1 cellular context compared by ENCODE assay signal in genomic region chr11:62611705-62612365, GRCh38.
A peak's percentile ranks its signal among the peaks of the same experiment; 100 is the strongest.
TF ChIP-seq lines count a peak whose summit lies in the region.

No MANE protein-coding gene starts in this region.

TF ChIP-seq in K562, 482 proteins besides CTCF, POLR2A, EP300 and RAD21 (continues in another document):
- TF ChIP-seq SMARCA4 (IDR thresholded peaks at IDR 0.05) (peak; percentile 65), ARID4B (CRISPR knock-in tag; IDR thresholded peaks at IDR 0.05) (peak; percentile 57), HBP1 (CRISPR knock-in tag; IDR thresholded peaks at IDR 0.05) (peak; percentile 30; the same call in 1 of the 2 replicates), GABPB1 (CRISPR knock-in tag; IDR thresholded peaks at IDR 0.05) (peak; percentile 11; the same call in 1 of the 2 replicates), FOXO4 (CRISPR knock-in tag; IDR thresholded peaks at IDR 0.05) (no peak), TRIM24 (IDR thresholded peaks at IDR 0.05) (peak in 1 of 2 experiments; percentile 31; a peak in 1 of 4 replicates), MTA1 (IDR thresholded peaks at IDR 0.05; ENCODE audit: borderline replicate concordance) (peak; percentile 58; the same call in 1 of the 2 replicates), ZNF717 (CRISPR knock-in tag; IDR thresholded peaks at IDR 0.05) (no peak), NBN (IDR thresholded peaks at IDR 0.05; ENCODE audit: low read depth) (peak; percentile 60; the same call in 1 of the 2 replicates), ZBTB7A (IDR thresholded peaks at IDR 0.05; ENCODE audit: borderline replicate concordance, control insufficient read depth, low read depth, low read length) (peak; percentile 60; the same call in 1 of the 2 replicates), RBM25 (IDR thresholded peaks at IDR 0.05; ENCODE audit: low read depth, low read length, severe bottlenecking) (peak; percentile 57), HDAC2 (IDR thresholded peaks at IDR 0.05) (peak; percentile 91), SUPT5H (IDR thresholded peaks at IDR 0.05) (peak; percentile 65; the same call in 1 of the 2 replicates), CREB3L1 (IDR thresholded peaks at IDR 0.05; ENCODE audit: borderline replicate concordance, low read depth) (0 out of 2 replicates have a peak, but pooled peaks have one; percentile 15), RBBP5 (IDR thresholded peaks at IDR 0.05; ENCODE audit: borderline replicate concordance, insufficient read depth, low read length, poor library complexity, severe bottlenecking) (peak; percentile 1), FUS (optimal IDR thresholded peaks at IDR 0.05; ENCODE audit: low read depth, low read length) (no peak), BRD4 (IDR thresholded peaks at IDR 0.05) (no peak), MYC (IDR thresholded peaks at IDR 0.05; ENCODE audit: low read depth, low read length) (peak; percentile 73; the same call in 1 of the 2 replicates), MYC (CRISPR knock-in tag; IDR thresholded peaks at IDR 0.05; ENCODE audit: borderline replicate concordance, low read depth) (no peak), ZNF217 (CRISPR knock-in tag; IDR thresholded peaks at IDR 0.05) (no peak), ZBTB34 (CRISPR knock-in tag; IDR thresholded peaks at IDR 0.05) (no peak), UBTF (IDR thresholded peaks at IDR 0.05; ENCODE audit: borderline replicate concordance in 1 of 2, low read depth in 2 of 2, low read length in 2 of 2) (0 out of 4 replicates have a peak, but pooled peaks of 1 of the 2 experiments have one; percentile 33), ZNF263 (CRISPR knock-in tag; IDR thresholded peaks at IDR 0.05; ENCODE audit: borderline replicate concordance) (peak; percentile 67; the same call in 1 of the 2 replicates), TAF7 (tag; IDR thresholded peaks at IDR 0.05) (no peak; the same call in 1 of the 2 replicates), ETV5 (CRISPR knock-in tag; IDR thresholded peaks at IDR 0.05; ENCODE audit: low read depth) (no peak), ARID1B (IDR thresholded peaks at IDR 0.05) (0 out of 2 replicates have a peak, but pooled peaks have one; percentile 28), NEUROD1 (IDR thresholded peaks at IDR 0.05; ENCODE audit: borderline replicate concordance, low read depth, low read length, partially characterized antibody) (peak; percentile 14), DPF2 (IDR thresholded peaks at IDR 0.05) (peak; percentile 70), CGGBP1 (CRISPR knock-in tag; IDR thresholded peaks at IDR 0.05) (no peak), PREB (CRISPR knock-in tag; IDR thresholded peaks at IDR 0.05) (no peak), ELF4 (CRISPR knock-in tag; IDR thresholded peaks at IDR 0.05) (0 out of 2 replicates have a peak, but pooled peaks have one; percentile 27), RBM17 (IDR thresholded peaks at IDR 0.05; ENCODE audit: borderline replicate concordance, low read depth, low read length) (no peak), NELFE (IDR thresholded peaks at IDR 0.05; ENCODE audit: insufficient read depth, insufficient read length) (no peak), ARID2 (IDR thresholded peaks at IDR 0.05) (peak; percentile 34; the same call in 1 of the 2 replicates), THRB (CRISPR knock-in tag; conservative IDR thresholded peaks at IDR 0.05) (0 out of 2 replicates have a peak, but pooled peaks have one; percentile 44), HDAC6 (IDR thresholded peaks at IDR 0.05; ENCODE audit: low read depth, low read length) (no peak), TAF1 (IDR thresholded peaks at IDR 0.05; ENCODE audit: control insufficient read depth, extremely low read depth, insufficient read depth, low read length, severe bottlenecking) (peak; percentile 39), BCOR (IDR thresholded peaks at IDR 0.05) (peak; percentile 93), L3MBTL2 (IDR thresholded peaks at IDR 0.05) (no peak; the same call in 1 of the 2 replicates), ZNF354B (CRISPR knock-in tag; IDR thresholded peaks at IDR 0.05) (no peak), USF1 (CRISPR knock-in tag; IDR thresholded peaks at IDR 0.05) (0 out of 2 replicates have a peak, but pooled peaks have one; percentile 38)
